34 cellular contexts compared by ENCODE assay signal in genomic region chr6:34304164-34304563, GRCh38.
"Had no signal": no experiment of that assay in that cellular context is flagged by ENCODE, and none has a peak within 500 bp of the region (broad histone marks: within the 10 kb centered on the region; RNA-seq: fewer than 3 reads in every experiment).

No MANE protein-coding gene starts in this region.

- H3K36me3 ChIP-seq: brain microvascular endothelial cell, heart left ventricle had no signal

- H3K27ac Mint-ChIP-seq: activated B cell treated with CpG ODN at 0.5 μM for 24 hours; activated CD8-positive, alpha-beta T cell treated with anti-CD3 and anti-CD28 coated beads for 36 hours; activated naive CD8-positive, alpha-beta T cell; activated T-helper 17 cell treated with anti-CD3 and anti-CD28 coated beads, Interleukin-2, amount 50 U/mL, for 72 hours; dendritic cell treated with granulocyte-macrophage colony-stimulating factor and Interleukin-4, amounts not matched to agents 40 ng/mL and 50 ng/mL, for 4 days; endodermal cell; T-helper 17 cell; T-helper 2 cell treated with Interferon-gamma antibody and Interleukin-4, amounts not matched to agents 5 μg/mL and 100 μg/mL, for 36 hours had no signal

- FAIRE-seq: astrocyte, bronchial epithelial cell, frontal cortex had no signal

- DNase-seq: activated B cell treated with CpG ODN at 0.5 μM for 24 hours; activated CD4-positive, alpha-beta T cell treated with anti-CD3 and anti-CD28 coated beads for 48 hours; activated CD4-positive, alpha-beta T cell treated with anti-CD3 and anti-CD28 coated beads, Interleukin-2, amount 50 U/mL, for 1 hour; activated CD4-positive, alpha-beta T cell treated with anti-CD3 and anti-CD28 coated beads, Interleukin-2, amount 50 U/mL, for 48 hours; activated CD8-positive, alpha-beta memory T cell treated with anti-CD3 and anti-CD28 coated beads for 24 hours; activated CD8-positive, alpha-beta T cell treated with anti-CD3 and anti-CD28 coated beads for 36 hours; activated effector memory CD4-positive, alpha-beta T cell treated with Interleukin-2 at 50 U/mL for 16 hours; activated gamma-delta T cell treated with Interleukin-2 at 50 U/mL for 16 hours; activated naive CD4-positive, alpha-beta T cell treated with anti-CD3 and anti-CD28 coated beads, Interleukin-2, amount 50 U/mL, for 16 hours; activated naive CD4-positive, alpha-beta T cell treated with Interleukin-2 at 50 U/mL for 16 hours; activated T-cell treated with anti-CD3 and anti-CD28 coated beads, Interleukin-2, amount 50 U/mL, for 4 hours; amniotic stem cell; anterior cingulate cortex; brain microvascular endothelial cell; dorsolateral prefrontal cortex; effector memory CD4-positive, alpha-beta T cell; endodermal cell; foreskin fibroblast; glutamatergic neuron; heart left ventricle; T-helper 1 cell; T-helper 17 cell; T1000 had no signal

- H3K36me3 Mint-ChIP-seq: activated naive CD8-positive, alpha-beta T cell had no signal

- H3K27ac ChIP-seq: brain microvascular endothelial cell, coronary artery had no signal

- H3K9me3 Mint-ChIP-seq: activated B cell treated with CpG ODN at 0.5 μM for 24 hours; activated CD8-positive, alpha-beta T cell treated with anti-CD3 and anti-CD28 coated beads for 36 hours; activated T-cell treated with anti-CD3 and anti-CD28 coated beads, Interleukin-2, amount 50 U/mL, for 4 hours; activated T-helper 17 cell treated with anti-CD3 and anti-CD28 coated beads, Interleukin-2, amount 50 U/mL, for 72 hours; central memory CD8-positive, alpha-beta T cell; dendritic cell treated with granulocyte-macrophage colony-stimulating factor and Interleukin-4, amounts not matched to agents 40 ng/mL and 50 ng/mL, for 4 days; endodermal cell; T-helper 2 cell treated with Interferon-gamma antibody and Interleukin-4, amounts not matched to agents 5 μg/mL and 100 μg/mL, for 36 hours had no signal

- H3K4me3 ChIP-seq: coronary artery, dorsolateral prefrontal cortex, heart left ventricle had no signal

- H3K27me3 ChIP-seq: brain microvascular endothelial cell, dorsolateral prefrontal cortex, heart left ventricle had no signal

- ATAC-seq: activated CD4-positive, CD25-positive, alpha-beta regulatory T cell treated with anti-CD3 and anti-CD28 coated beads, Interleukin-2, amount 50 U/mL, for 24 hours; activated CD8-positive, alpha-beta T cell treated with anti-CD3 and anti-CD28 coated beads for 36 hours; activated T-cell treated with anti-CD3 and anti-CD28 coated beads, Interleukin-2, amount 50 U/mL, for 4 hours; activated T-helper 17 cell treated with anti-CD3 and anti-CD28 coated beads, Interleukin-2, amount 50 U/mL, for 72 hours; esophagus mucosa; heart left ventricle; T-helper 17 cell had no signal

- H3K27me3 Mint-ChIP-seq: activated B cell treated with CpG ODN at 0.5 μM for 24 hours; activated CD8-positive, alpha-beta T cell treated with anti-CD3 and anti-CD28 coated beads for 36 hours; activated naive CD8-positive, alpha-beta T cell; activated T-helper 17 cell treated with anti-CD3 and anti-CD28 coated beads, Interleukin-2, amount 50 U/mL, for 72 hours; central memory CD8-positive, alpha-beta T cell; dendritic cell treated with granulocyte-macrophage colony-stimulating factor and Interleukin-4, amounts not matched to agents 40 ng/mL and 50 ng/mL, for 4 days; T-helper 17 cell had no signal

- H3K9me3 ChIP-seq: heart left ventricle had no signal

- H3K4me3 Mint-ChIP-seq: activated B cell treated with CpG ODN at 0.5 μM for 24 hours; activated CD8-positive, alpha-beta T cell treated with anti-CD3 and anti-CD28 coated beads for 36 hours; activated naive CD8-positive, alpha-beta T cell; activated T-cell treated with anti-CD3 and anti-CD28 coated beads, Interleukin-2, amount 50 U/mL, for 4 hours; activated T-helper 17 cell treated with anti-CD3 and anti-CD28 coated beads, Interleukin-2, amount 50 U/mL, for 72 hours; central memory CD8-positive, alpha-beta T cell; dendritic cell treated with granulocyte-macrophage colony-stimulating factor and Interleukin-4, amounts not matched to agents 40 ng/mL and 50 ng/mL, for 4 days; endodermal cell; T-helper 17 cell; T-helper 2 cell treated with Interferon-gamma antibody and Interleukin-4, amounts not matched to agents 5 μg/mL and 100 μg/mL, for 36 hours had no signal
